Comparison of ENCODE assay signal across 32 cellular contexts in the genomic region with DNA sequence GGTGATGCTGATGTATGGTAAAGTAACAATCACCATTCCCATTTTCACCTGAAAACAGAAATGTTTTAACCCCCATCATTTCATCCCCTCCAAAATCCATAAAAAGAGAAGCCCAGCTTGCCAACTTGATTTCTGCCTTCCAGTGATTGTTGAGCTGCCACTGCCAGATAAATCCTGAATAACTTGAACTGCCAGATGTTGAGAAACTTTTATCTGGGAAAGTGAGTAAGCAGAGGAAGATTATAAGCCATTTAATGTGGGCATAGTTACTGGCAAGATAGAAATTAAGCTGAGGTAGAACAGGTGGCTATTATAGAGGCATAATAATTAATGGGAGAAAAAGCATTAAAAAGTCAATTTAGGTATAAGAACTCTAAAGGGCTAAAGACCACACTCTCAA.
"Had no signal": no experiment of that assay in that cellular context is flagged by ENCODE, and none has a peak within 500 bp of the region (broad histone marks: within the 10 kb centered on the region; RNA-seq: fewer than 3 reads in every experiment).

No MANE protein-coding gene starts in this region.

- H3K27ac Mint-ChIP-seq: activated B cell treated with CpG ODN at 0.5 μM for 24 hours; activated CD4-positive, alpha-beta memory T cell treated with anti-CD3 and anti-CD28 coated beads for 36 hours; activated CD8-positive, alpha-beta memory T cell treated with anti-CD3 and anti-CD28 coated beads, Interleukin-2, amount 10 ng/mL, durations not matched to agents 7 days and 5 days; activated CD8-positive, alpha-beta T cell treated with anti-CD3 and anti-CD28 coated beads, Interleukin-2, amount 10 ng/mL, durations not matched to agents 7 days and 5 days; activated naive CD4-positive, alpha-beta T cell treated with anti-CD3 and anti-CD28 coated beads, Interleukin-2, amount 10 ng/mL, durations not matched to agents 7 days and 5 days; activated naive CD4-positive, alpha-beta T cell treated with anti-CD3 and anti-CD28 coated beads, Interleukin-2, amount 50 U/mL, for 72 hours; activated naive CD8-positive, alpha-beta T cell treated with anti-CD3 and anti-CD28 coated beads, Interleukin-2, amount 10 ng/mL, durations not matched to agents 7 days and 5 days; activated T-cell treated with anti-CD3 and anti-CD28 coated beads, Interleukin-2, amount 50 U/mL, for 72 hours; brain; dendritic cell treated with granulocyte-macrophage colony-stimulating factor and Interleukin-4, amounts not matched to agents 40 ng/mL and 50 ng/mL, for 4 days; endodermal cell; T-helper 17 cell; T-helper 2 cell treated with Interferon-gamma antibody and Interleukin-4, amounts not matched to agents 5 μg/mL and 100 μg/mL, for 36 hours had no signal

- DNase-seq: activated B cell treated with CpG ODN at 0.5 μM for 24 hours; activated CD4-positive, alpha-beta memory T cell treated with anti-CD3 and anti-CD28 coated beads for 36 hours; activated CD4-positive, alpha-beta T cell treated with anti-CD3 and anti-CD28 coated beads for 48 hours; activated CD8-positive, alpha-beta memory T cell treated with anti-CD3 and anti-CD28 coated beads, Interleukin-2, amount 10 ng/mL, durations not matched to agents 7 days and 5 days; activated CD8-positive, alpha-beta memory T cell treated with anti-CD3 and anti-CD28 coated beads, Interleukin-2, amount 50 U/mL, for 4 hours; activated CD8-positive, alpha-beta T cell treated with anti-CD3 and anti-CD28 coated beads, Interleukin-2, amount 10 ng/mL, durations not matched to agents 7 days and 5 days; activated gamma-delta T cell; activated naive CD4-positive, alpha-beta T cell; activated naive CD4-positive, alpha-beta T cell treated with anti-CD3 and anti-CD28 coated beads, Interleukin-2, amount 10 ng/mL, durations not matched to agents 7 days and 5 days; activated naive CD8-positive, alpha-beta T cell treated with anti-CD3 and anti-CD28 coated beads, Interleukin-2, amount 10 ng/mL, durations not matched to agents 7 days and 5 days; activated T-cell treated with anti-CD3 and anti-CD28 coated beads, Interleukin-2, amount 50 U/mL, for 1 hour; activated T-cell treated with anti-CD3 and anti-CD28 coated beads, Interleukin-2, amount 50 U/mL, for 72 hours; dorsolateral prefrontal cortex; effector memory CD4-positive, alpha-beta T cell; endodermal cell; esophagus squamous epithelium; foreskin melanocyte; heart right ventricle; T-helper 17 cell; T1000; WERI-Rb-1 had no signal

- H3K4me1 Mint-ChIP-seq: activated B cell treated with CpG ODN at 0.5 μM for 24 hours; activated CD8-positive, alpha-beta memory T cell treated with anti-CD3 and anti-CD28 coated beads, Interleukin-2, amount 10 ng/mL, durations not matched to agents 7 days and 5 days; activated naive CD4-positive, alpha-beta T cell treated with anti-CD3 and anti-CD28 coated beads, Interleukin-2, amount 10 ng/mL, durations not matched to agents 7 days and 5 days; activated naive CD8-positive, alpha-beta T cell treated with anti-CD3 and anti-CD28 coated beads, Interleukin-2, amount 10 ng/mL, durations not matched to agents 7 days and 5 days; brain; central memory CD8-positive, alpha-beta T cell; T-helper 17 cell had no signal

- H3K4me1 ChIP-seq: ascending aorta, breast epithelium, gastroesophageal sphincter, heart right ventricle had no signal

- H3K36me3 Mint-ChIP-seq: activated CD4-positive, alpha-beta memory T cell treated with anti-CD3 and anti-CD28 coated beads for 36 hours; activated CD8-positive, alpha-beta memory T cell treated with anti-CD3 and anti-CD28 coated beads, Interleukin-2, amount 10 ng/mL, durations not matched to agents 7 days and 5 days; activated naive CD4-positive, alpha-beta T cell treated with anti-CD3 and anti-CD28 coated beads, Interleukin-2, amount 10 ng/mL, durations not matched to agents 7 days and 5 days; activated naive CD4-positive, alpha-beta T cell treated with anti-CD3 and anti-CD28 coated beads, Interleukin-2, amount 50 U/mL, for 72 hours; activated naive CD8-positive, alpha-beta T cell treated with anti-CD3 and anti-CD28 coated beads, Interleukin-2, amount 10 ng/mL, durations not matched to agents 7 days and 5 days; brain had no signal

- H3K27me3 ChIP-seq: ascending aorta, breast epithelium, dorsolateral prefrontal cortex, esophagus squamous epithelium, gastroesophageal sphincter, heart right ventricle, hepatocyte had no signal

- H3K4me3 ChIP-seq: ascending aorta, breast epithelium, coronary artery, dorsolateral prefrontal cortex, esophagus squamous epithelium, gastroesophageal sphincter, heart right ventricle, hepatocyte had no signal

- H3K4me2 ChIP-seq: hepatocyte had no signal

- H3K27me3 Mint-ChIP-seq: activated B cell treated with CpG ODN at 0.5 μM for 24 hours; activated CD4-positive, alpha-beta memory T cell treated with anti-CD3 and anti-CD28 coated beads for 36 hours; activated CD8-positive, alpha-beta memory T cell treated with anti-CD3 and anti-CD28 coated beads, Interleukin-2, amount 10 ng/mL, durations not matched to agents 7 days and 5 days; activated naive CD4-positive, alpha-beta T cell treated with anti-CD3 and anti-CD28 coated beads, Interleukin-2, amount 10 ng/mL, durations not matched to agents 7 days and 5 days; activated naive CD8-positive, alpha-beta T cell treated with anti-CD3 and anti-CD28 coated beads, Interleukin-2, amount 10 ng/mL, durations not matched to agents 7 days and 5 days; brain; central memory CD8-positive, alpha-beta T cell; dendritic cell treated with granulocyte-macrophage colony-stimulating factor and Interleukin-4, amounts not matched to agents 40 ng/mL and 50 ng/mL, for 4 days; T-helper 17 cell had no signal

- H3K9me3 Mint-ChIP-seq: activated naive CD4-positive, alpha-beta T cell treated with anti-CD3 and anti-CD28 coated beads, Interleukin-2, amount 10 ng/mL, durations not matched to agents 7 days and 5 days; activated naive CD8-positive, alpha-beta T cell treated with anti-CD3 and anti-CD28 coated beads, Interleukin-2, amount 10 ng/mL, durations not matched to agents 7 days and 5 days; central memory CD8-positive, alpha-beta T cell; dendritic cell treated with granulocyte-macrophage colony-stimulating factor and Interleukin-4, amounts not matched to agents 40 ng/mL and 50 ng/mL, for 4 days had no signal

- H3K27ac ChIP-seq: ascending aorta, breast epithelium, coronary artery, dorsolateral prefrontal cortex, esophagus squamous epithelium, gastroesophageal sphincter, heart right ventricle, hepatocyte, WERI-Rb-1 had no signal

- H3K79me2 ChIP-seq: hepatocyte had no signal

- H2AFZ ChIP-seq: hepatocyte had no signal

- ATAC-seq: activated CD4-positive, CD25-positive, alpha-beta regulatory T cell treated with anti-CD3 and anti-CD28 coated beads, Interleukin-2, amount 50 U/mL, for 24 hours; activated CD8-positive, alpha-beta memory T cell treated with anti-CD3 and anti-CD28 coated beads, Interleukin-2, amount 10 ng/mL, durations not matched to agents 7 days and 5 days; activated CD8-positive, alpha-beta T cell treated with anti-CD3 and anti-CD28 coated beads, Interleukin-2, amount 10 ng/mL, durations not matched to agents 7 days and 5 days; activated naive CD4-positive, alpha-beta T cell treated with anti-CD3 and anti-CD28 coated beads, Interleukin-2, amount 50 U/mL, for 72 hours; activated T-cell treated with anti-CD3 and anti-CD28 coated beads, Interleukin-2, amount 50 U/mL, for 72 hours; gastroesophageal sphincter; heart right ventricle; T-helper 17 cell had no signal

- H3K36me3 ChIP-seq: ascending aorta, breast epithelium, esophagus squamous epithelium, gastroesophageal sphincter, heart right ventricle, WERI-Rb-1 had no signal

- H3K4me3 Mint-ChIP-seq: activated B cell treated with CpG ODN at 0.5 μM for 24 hours; activated CD4-positive, alpha-beta memory T cell treated with anti-CD3 and anti-CD28 coated beads for 36 hours; activated CD8-positive, alpha-beta memory T cell treated with anti-CD3 and anti-CD28 coated beads, Interleukin-2, amount 10 ng/mL, durations not matched to agents 7 days and 5 days; activated CD8-positive, alpha-beta T cell treated with anti-CD3 and anti-CD28 coated beads, Interleukin-2, amount 10 ng/mL, durations not matched to agents 7 days and 5 days; activated naive CD4-positive, alpha-beta T cell treated with anti-CD3 and anti-CD28 coated beads, Interleukin-2, amount 10 ng/mL, durations not matched to agents 7 days and 5 days; activated naive CD8-positive, alpha-beta T cell treated with anti-CD3 and anti-CD28 coated beads, Interleukin-2, amount 10 ng/mL, durations not matched to agents 7 days and 5 days; activated T-cell treated with anti-CD3 and anti-CD28 coated beads, Interleukin-2, amount 50 U/mL, for 72 hours; brain; central memory CD8-positive, alpha-beta T cell; dendritic cell treated with granulocyte-macrophage colony-stimulating factor and Interleukin-4, amounts not matched to agents 40 ng/mL and 50 ng/mL, for 4 days; endodermal cell; T-helper 17 cell; T-helper 2 cell treated with Interferon-gamma antibody and Interleukin-4, amounts not matched to agents 5 μg/mL and 100 μg/mL, for 36 hours had no signal
